10 cellular contexts compared by ENCODE assay signal in the genomic region with DNA sequence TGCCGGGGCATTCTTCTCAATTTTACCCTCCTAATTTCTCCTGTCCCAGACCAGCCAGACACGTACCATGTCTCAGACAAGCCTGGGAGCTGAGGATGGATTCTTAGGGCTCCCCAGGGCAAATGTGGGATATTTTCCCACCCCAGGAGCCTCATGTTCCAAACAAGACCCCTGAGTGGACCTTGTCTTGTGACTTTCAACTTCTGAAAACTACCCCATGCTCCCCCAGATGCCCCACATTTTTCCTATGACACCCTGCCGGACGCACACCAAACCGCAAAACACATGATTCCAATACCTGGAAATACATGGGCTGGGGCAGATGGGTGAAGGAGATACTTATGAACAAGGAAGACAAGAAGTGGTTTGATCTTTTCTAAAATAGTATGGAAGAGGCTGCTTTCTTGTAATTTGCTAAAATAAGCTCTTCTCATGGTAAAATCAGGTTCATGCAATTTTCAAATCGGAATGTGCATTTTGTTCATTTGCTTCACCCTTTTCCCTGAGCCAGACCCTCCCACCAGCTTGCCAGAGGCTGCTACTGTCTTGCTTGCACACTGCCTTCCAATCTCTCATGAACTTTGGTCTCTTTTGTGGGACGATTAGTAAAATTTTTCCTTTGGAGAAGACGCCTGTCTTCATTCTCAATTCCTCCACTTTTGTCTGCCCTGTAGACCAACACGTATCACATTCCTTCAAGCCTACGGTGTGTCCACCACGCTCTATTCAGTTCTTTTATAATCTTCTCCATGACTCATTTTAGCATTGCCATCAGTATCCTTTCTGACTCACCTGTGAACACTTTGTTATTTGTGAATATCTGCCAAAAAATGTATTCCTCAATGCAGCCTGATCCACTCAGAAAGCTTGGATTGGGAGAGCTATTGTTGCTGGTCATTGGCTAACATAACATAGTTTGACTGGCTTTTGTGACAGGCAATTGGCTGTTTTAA. TPM values are rescaled to one million over a fixed set of nuclear protein-coding genes. Genes with fewer than 3 reads are reported as not detected.
DNase-seq lines count a peak whose midpoint lies in the region; ATAC-seq and TF ChIP-seq lines count a peak whose summit lies in the region.
"Had no signal": no experiment of that assay in that cellular context is flagged by ENCODE, and none has a peak within 500 bp of the region (broad histone marks: within the 10 kb centered on the region; RNA-seq: fewer than 3 reads in every experiment).

No MANE protein-coding gene starts in this region.

- H3K4me1 ChIP-seq in right lobe of liver (peaks cover 0 to 18% (median 3%) of the 10 kb centered on the region in 4 donors), thyroid gland (no peaks in the 10 kb centered on the region)

- H3K27me3 ChIP-seq in right lobe of liver (no peaks in the 10 kb centered on the region), thyroid gland (no peaks in the 10 kb centered on the region)

- TF ChIP-seq POLR2A in right lobe of liver (IDR thresholded peaks at IDR 0.05) (no peak), thyroid gland (IDR thresholded peaks at IDR 0.05) (no peak)

- no peak for DNase-seq in activated CD4-positive, CD25-positive, alpha-beta regulatory T cell treated with anti-CD3 and anti-CD28 coated beads, Interleukin-2, amount 50 U/mL, for 72 hours
- DNase-seq in right lobe of liver (no peak), thyroid gland (no peak), RPMI8226 (no peak), pons (ENCODE audit: low spot score) (no peak)
- DNase-seq: activated CD4-positive, alpha-beta T cell treated with anti-CD3 and anti-CD28 coated beads, Interleukin-2, amount 50 U/mL, for 48 hours; NCI-H510A had no signal

- H3K27ac ChIP-seq in adipose tissue (ENCODE audit: low read depth, low read length) (peak overlapping the region; percentile 10), right lobe of liver (peak overlapping the region; percentile 30 to 85 (median 63)), thyroid gland (peak overlapping the region; percentile 64 to 86 (median 70))

- no peak for TF ChIP-seq CTCF in right lobe of liver (IDR thresholded peaks at IDR 0.05)
- TF ChIP-seq CTCF in thyroid gland (IDR thresholded peaks at IDR 0.05), result no peak

- H3K4me3 ChIP-seq in right lobe of liver, result peak overlapping the region; percentile 37 to 48 (median 42)
- peak overlapping the region in 2 of 3 donors; percentile 15 to 23 for H3K4me3 ChIP-seq in thyroid gland (replicated peaks in 1 of 3)

- 52 to 61% (median 57%) methylated on average over 11 of the region's 11 CpGs for WGBS in adipose tissue, 3 donors
- 49% methylated on average over 10 of the region's 11 CpGs for WGBS in right lobe of liver (ENCODE audit: insufficient coverage, low coverage, low lambda C conversion rate, missing lambda C conversion rate)
- 62% methylated on average over 11 of the region's 11 CpGs for WGBS in thyroid gland, 2 donors

- no peaks in the 10 kb centered on the region for H3K36me3 ChIP-seq in right lobe of liver
- peaks cover 0 to 5% of the 10 kb centered on the region in 2 donors for H3K36me3 ChIP-seq in thyroid gland

- intact Hi-C loops in right lobe of liver (cut with DNase I) (no loop called here), thyroid gland (cut with DNase I) (no loop called here)

- peak; percentile 56 to 61 for ATAC-seq in activated CD4-positive, CD25-positive, alpha-beta regulatory T cell treated with anti-CD3 and anti-CD28 coated beads, Interleukin-2, amount 50 U/mL, for 24 hours
- ATAC-seq in right lobe of liver (peak in 3 of 4 donors; percentile 7 to 50 (median 32)), GM18867 (IDR thresholded peaks at IDR 0.05; ENCODE audit: unreplicated experiment) (no peak)

- no peaks in the 10 kb centered on the region for H3K9me3 ChIP-seq in right lobe of liver
- no peaks in the 10 kb centered on the region for H3K9me3 ChIP-seq in thyroid gland

RNA-seq across cellular contexts. Expression of a gene that starts 1.1 kb away (rescaled TPM):
- polyA plus RNA-seq in adipose tissue, result 10 to 100 TPM in 2 of 3 donors, 1 to 10 TPM in 1; 7.2 to 42.8 (median 40.2) TPM
- total RNA-seq in right lobe of liver (1 to 10 TPM; 2.9 to 9.8 (median 8.0) TPM), thyroid gland (10 to 100 TPM; 25.3 to 80.6 (median 39.0) TPM)

RNA-seq across cellular contexts. Expression of a gene that starts 22.0 kb away (rescaled TPM):
- 10 to 100 TPM in 1 of 3 donors, 1 to 10 TPM in 2; 1.9 to 10.1 (median 6.9) TPM for polyA plus RNA-seq in adipose tissue
- total RNA-seq in right lobe of liver (1 to 10 TPM in 5 of 6 experiments, under 1 TPM in 1; 0.73 to 2.4 (median 1.8) TPM), thyroid gland (10 to 100 TPM in 2 of 4 donors, 1 to 10 TPM in 2; 6.7 to 23.6 (median 9.6) TPM)

RNA-seq across cellular contexts. Expression of a gene that starts 52.9 kb away (rescaled TPM):
- 1 to 10 TPM; 2.5 to 8.3 (median 5.9) TPM for polyA plus RNA-seq in adipose tissue
- 1 to 10 TPM; 4.8 to 7.4 (median 5.7) TPM for total RNA-seq in right lobe of liver
- total RNA-seq in thyroid gland, result 10 to 100 TPM in 2 of 4 donors, 1 to 10 TPM in 2; 6.7 to 32.4 (median 10.4) TPM

Comparison
In these comparisons a context has a peak if more than half of its experiments do, and no peak if none do; other contexts are left out.
1. H3K27ac ChIP-seq: peak in every context shown above with its lines; median percentile 70 in thyroid gland; 63 in right lobe of liver; 10 in adipose tissue.